8 cellular contexts compared by ENCODE assay signal in genomic region chr14:50830044-50830931, GRCh38. TPM values are rescaled to one million over a fixed set of nuclear protein-coding genes. Genes with fewer than 3 reads are reported as not detected.
DNase-seq lines count a peak whose midpoint lies in the region; ATAC-seq and TF ChIP-seq lines count a peak whose summit lies in the region.

No MANE protein-coding gene starts in this region.

- H3K27me3 ChIP-seq in SU-DHL-6 (ENCODE audit: low read length) = no peaks in the 10 kb centered on the region
- peaks cover 68% of the 10 kb centered on the region for H3K27me3 ChIP-seq in hepatocyte

- H3K4me2 ChIP-seq in SU-DHL-6 (ENCODE audit: low read depth, low read length, poor library complexity, severe bottlenecking) (peak overlapping the region; percentile 92), hepatocyte (peak overlapping the region; percentile 97)

- peak; percentile 39 for ATAC-seq in GM21619 (IDR thresholded peaks at IDR 0.05; ENCODE audit: unreplicated experiment)

- H3K4me1 ChIP-seq in hepatocyte (ENCODE audit: insufficient read depth) = peaks cover 16% of the 10 kb centered on the region

- H3K79me2 ChIP-seq in SU-DHL-6 (ENCODE audit: insufficient read depth, low read length) (peaks cover 51% of the 10 kb centered on the region), hepatocyte (peaks cover 34% of the 10 kb centered on the region)

- no peak overlapping the region for H2AFZ ChIP-seq in SU-DHL-6 (ENCODE audit: low read depth, low read length, severe bottlenecking)
- peak overlapping the region; percentile 75 for H2AFZ ChIP-seq in hepatocyte

- H3F3A ChIP-seq in SU-DHL-6 (ENCODE audit: insufficient read depth) = peaks cover 16% of the 10 kb centered on the region; the same call in 1 of the 2 replicates

- TF ChIP-seq CTCF in SU-DHL-6 (IDR thresholded peaks at IDR 0.05; ENCODE audit: insufficient read depth, low read length, poor library complexity, severe bottlenecking) = no peak
- TF ChIP-seq CTCF in hepatocyte (IDR thresholded peaks at IDR 0.05; ENCODE audit: poor library complexity) = no peak

- in situ Hi-C loops in KBM-7 (cut with MboI; ENCODE audit: low pct_unique_long_range_greater_than_20kb, low sequenced_read_pairs) = no loop called here

- no peaks in the 10 kb centered on the region for H3K9me3 ChIP-seq in SU-DHL-6 (ENCODE audit: insufficient read depth, low read length)
- H3K9me3 ChIP-seq in hepatocyte (ENCODE audit: low read depth) = no peaks in the 10 kb centered on the region

- H3K36me3 ChIP-seq in SU-DHL-6 (ENCODE audit: low read length) = no peaks in the 10 kb centered on the region
- no peaks in the 10 kb centered on the region for H3K36me3 ChIP-seq in hepatocyte (replicated peaks; ENCODE audit: insufficient read depth, low read depth)

- H3K4me3 ChIP-seq in SU-DHL-6 (ENCODE audit: insufficient read depth, low read length, poor library complexity, severe bottlenecking) = peak overlapping the region; percentile 63
- H3K4me3 ChIP-seq in hepatocyte = peak overlapping the region; percentile 87

- H3K27ac ChIP-seq in SU-DHL-6 (ENCODE audit: low read depth, low read length) (peak overlapping the region; percentile 79), angular gyrus (ENCODE audit: low read depth, low read length) (peak overlapping the region; percentile 66), hepatocyte (peak overlapping the region; percentile 84)

- under 1% methylated on average over 49 of the region's 93 CpGs for WGBS in hepatocyte (ENCODE audit: low lambda C conversion rate, missing lambda C conversion rate)

- peak overlapping the region; percentile 79 for H3K9ac ChIP-seq in SU-DHL-6 (ENCODE audit: low read length)

- DNase-seq in DMS79 treated with DMSO at 0.1 percent for 48 hours (lab: John Stamatoyannopoulos, UW) (peak; percentile 86), KBM-7 (peak; percentile 63), hepatocyte (ENCODE audit: low spot score) (peak; percentile 48), retina (peak; percentile 93), inferior parietal cortex (ENCODE audit: extremely low spot score) (no peak)

- H3K9me2 ChIP-seq in SU-DHL-6 (replicated peaks; ENCODE audit: insufficient read depth, low read length) (no peaks in the 10 kb centered on the region), hepatocyte (replicated peaks; ENCODE audit: insufficient read depth) (no peaks in the 10 kb centered on the region)

- H4K20me1 ChIP-seq in SU-DHL-6 (ENCODE audit: low read depth, low read length) (peaks cover 8% of the 10 kb centered on the region; the same call in 1 of the 2 replicates), hepatocyte (ENCODE audit: insufficient read depth, poor library complexity, severe bottlenecking) (peaks cover 30% of the 10 kb centered on the region)

RNA-seq across cellular contexts. Expression of gene NIN, which starts 0.7 kb away (rescaled TPM):
- 9.9 and 11.6 TPM in 2 replicates for total RNA-seq in hepatocyte
- polyA plus RNA-seq in hepatocyte = 4.2 and 7.3 TPM in 2 replicates

RNA-seq across cellular contexts. Expression of gene ABHD12B, which starts 41.6 kb away (rescaled TPM):
- not detected in 2 replicates for total RNA-seq in hepatocyte
- polyA plus RNA-seq in hepatocyte = not detected in 2 replicates
